1 cellular context compared by ENCODE assay signal in genomic region chr1:218895064-218895587, GRCh38.
TF ChIP-seq lines count a peak whose summit lies in the region.

No MANE protein-coding gene starts in this region.

TF ChIP-seq in SK-N-SH treated with all-trans-retinoic acid at 6 μM for 48 hours, 23 proteins besides CTCF, POLR2A, EP300 and RAD21 (continued from another document):
- TF ChIP-seq BACH2 (CRISPR knock-in tag; IDR thresholded peaks at IDR 0.05; ENCODE audit: borderline replicate concordance) (no peak), TSHZ2 (CRISPR knock-in tag; IDR thresholded peaks at IDR 0.05) (no peak), ZNF565 (CRISPR knock-in tag; conservative IDR thresholded peaks at IDR 0.05; ENCODE audit: low read depth) (no peak), ESRRG (CRISPR knock-in tag; IDR thresholded peaks at IDR 0.05) (no peak), TCF4 (CRISPR knock-in tag; IDR thresholded peaks at IDR 0.05; ENCODE audit: borderline replicate concordance) (no peak), ZNF8 (CRISPR knock-in tag; IDR thresholded peaks at IDR 0.05) (no peak), CSDC2 (CRISPR knock-in tag; IDR thresholded peaks at IDR 0.05) (no peak)
- TF ChIP-seq, protein P1, sequence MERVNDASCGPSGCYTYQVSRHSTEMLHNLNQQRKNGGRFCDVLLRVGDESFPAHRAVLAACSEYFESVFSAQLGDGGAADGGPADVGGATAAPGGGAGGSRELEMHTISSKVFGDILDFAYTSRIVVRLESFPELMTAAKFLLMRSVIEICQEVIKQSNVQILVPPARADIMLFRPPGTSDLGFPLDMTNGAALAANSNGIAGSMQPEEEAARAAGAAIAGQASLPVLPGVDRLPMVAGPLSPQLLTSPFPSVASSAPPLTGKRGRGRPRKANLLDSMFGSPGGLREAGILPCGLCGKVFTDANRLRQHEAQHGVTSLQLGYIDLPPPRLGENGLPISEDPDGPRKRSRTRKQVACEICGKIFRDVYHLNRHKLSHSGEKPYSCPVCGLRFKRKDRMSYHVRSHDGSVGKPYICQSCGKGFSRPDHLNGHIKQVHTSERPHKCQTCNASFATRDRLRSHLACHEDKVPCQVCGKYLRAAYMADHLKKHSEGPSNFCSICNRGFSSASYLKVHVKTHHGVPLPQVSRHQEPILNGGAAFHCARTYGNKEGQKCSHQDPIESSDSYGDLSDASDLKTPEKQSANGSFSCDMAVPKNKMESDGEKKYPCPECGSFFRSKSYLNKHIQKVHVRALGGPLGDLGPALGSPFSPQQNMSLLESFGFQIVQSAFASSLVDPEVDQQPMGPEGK (CRISPR knock-in tag; IDR thresholded peaks at IDR 0.05; ENCODE audit: borderline replicate concordance): no peak
